Comparison of ENCODE assay signal across 1 cellular context in genomic region chr20:58619847-58620431, GRCh38.
TF ChIP-seq lines count a peak whose summit lies in the region.

No MANE protein-coding gene starts in this region.

TF ChIP-seq in K562, 482 proteins besides CTCF, POLR2A, EP300 and RAD21 (continued from another document):
- TF ChIP-seq RREB1 (CRISPR knock-in tag; IDR thresholded peaks at IDR 0.05) = no peak
- peak; percentile 92 for TF ChIP-seq SNRNP70 (optimal IDR thresholded peaks at IDR 0.05; ENCODE audit: low read depth, low read length)
- TF ChIP-seq KDM5B (IDR thresholded peaks at IDR 0.05; ENCODE audit: insufficient replicate concordance, low read depth, low read length) = peak; percentile 76
- TF ChIP-seq MAFF (IDR thresholded peaks at IDR 0.05; ENCODE audit: low read length) = no peak
- TF ChIP-seq EZH2 (IDR thresholded peaks at IDR 0.05; ENCODE audit: borderline replicate concordance, low read depth, low read length) = no peak
- no peak for TF ChIP-seq RHOXF2B (CRISPR knock-in tag; conservative IDR thresholded peaks at IDR 0.05)
- TF ChIP-seq, protein P1, sequence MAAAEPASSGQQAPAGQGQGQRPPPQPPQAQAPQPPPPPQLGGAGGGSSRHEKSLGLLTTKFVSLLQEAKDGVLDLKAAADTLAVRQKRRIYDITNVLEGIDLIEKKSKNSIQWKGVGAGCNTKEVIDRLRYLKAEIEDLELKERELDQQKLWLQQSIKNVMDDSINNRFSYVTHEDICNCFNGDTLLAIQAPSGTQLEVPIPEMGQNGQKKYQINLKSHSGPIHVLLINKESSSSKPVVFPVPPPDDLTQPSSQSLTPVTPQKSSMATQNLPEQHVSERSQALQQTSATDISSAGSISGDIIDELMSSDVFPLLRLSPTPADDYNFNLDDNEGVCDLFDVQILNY (CRISPR knock-in tag; IDR thresholded peaks at IDR 0.05) = no peak
- no peak for TF ChIP-seq SIRT6 (IDR thresholded peaks at IDR 0.05; ENCODE audit: low read depth, low read length)
- no peak for TF ChIP-seq TRIM24 (IDR thresholded peaks at IDR 0.05)
- no peak for TF ChIP-seq ZNF695 (CRISPR knock-in tag; IDR thresholded peaks at IDR 0.05)
- TF ChIP-seq HBP1 (CRISPR knock-in tag; IDR thresholded peaks at IDR 0.05) = peak; percentile 91; the same call in 1 of the 2 replicates
- TF ChIP-seq ZNF449 (CRISPR knock-in tag; IDR thresholded peaks at IDR 0.05) = no peak
- TF ChIP-seq GTF2A2 (tag; IDR thresholded peaks at IDR 0.05) = no peak
- no peak for TF ChIP-seq MYC (IDR thresholded peaks at IDR 0.05; ENCODE audit: low read depth, low read length)
- no peak for TF ChIP-seq MYC (CRISPR knock-in tag; IDR thresholded peaks at IDR 0.05; ENCODE audit: borderline replicate concordance, low read depth)
- TF ChIP-seq ZNF561 (CRISPR knock-in tag; conservative IDR thresholded peaks at IDR 0.05) = no peak
- TF ChIP-seq ZNF445 (CRISPR knock-in tag; IDR thresholded peaks at IDR 0.05; ENCODE audit: low read depth) = 0 out of 2 replicates have a peak, but pooled peaks have one; percentile 53
- TF ChIP-seq CREM (IDR thresholded peaks at IDR 0.05; ENCODE audit: low read depth) = peak; percentile 4; the same call in 1 of the 2 replicates
- no peak for TF ChIP-seq PHF21A (IDR thresholded peaks at IDR 0.05; ENCODE audit: borderline replicate concordance, low read depth)
- TF ChIP-seq GTF2F1 (IDR thresholded peaks at IDR 0.05; ENCODE audit: low read depth, low read length) = peak; percentile 70; the same call in 1 of the 2 replicates
